ENCODE assay signal across 2 cellular contexts in the genomic region with DNA sequence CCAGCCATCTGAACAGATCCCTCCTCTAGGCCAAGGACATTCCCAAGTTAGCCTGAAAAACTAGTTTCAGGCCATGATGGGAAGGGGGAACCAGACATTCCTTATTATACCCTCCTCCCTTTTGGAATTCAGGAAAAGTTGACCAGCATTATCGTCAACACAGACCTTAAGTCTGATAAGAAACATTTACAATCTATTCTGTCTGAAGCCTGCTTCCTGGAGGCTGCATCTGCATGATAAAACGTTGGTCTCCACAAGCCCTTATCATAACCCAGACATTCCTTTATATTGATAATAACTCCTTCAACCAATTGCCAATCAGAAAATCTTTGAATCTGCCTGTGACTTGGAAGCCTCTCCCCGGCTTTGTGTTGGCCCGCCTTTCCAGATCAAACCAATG.
TF ChIP-seq lines count a peak whose summit lies in the region.

No MANE protein-coding gene starts in this region.

TF ChIP-seq in GM23338, 12 proteins besides CTCF, POLR2A, EP300 and RAD21 (continues in another document):
- TF ChIP-seq ZNF331 (CRISPR knock-in tag; IDR thresholded peaks at IDR 0.05; ENCODE audit: low read depth) (no peak), EZH2phosphoT487 (IDR thresholded peaks at IDR 0.05; ENCODE audit: unreplicated experiment) (no peak), STAT1 (IDR thresholded peaks at IDR 0.05; ENCODE audit: unreplicated experiment) (no peak), POLR2AphosphoS5 (IDR thresholded peaks at IDR 0.05; ENCODE audit: low read depth) (no peak), EZH2 (IDR thresholded peaks at IDR 0.05; ENCODE audit: low read depth, unreplicated experiment) (no peak), NANOG (IDR thresholded peaks at IDR 0.05; ENCODE audit: borderline replicate concordance) (no peak), ZNF462 (CRISPR knock-in tag; IDR thresholded peaks at IDR 0.05) (no peak), JUNB (IDR thresholded peaks at IDR 0.05; ENCODE audit: unreplicated experiment) (no peak)
- TF ChIP-seq, protein P1, sequence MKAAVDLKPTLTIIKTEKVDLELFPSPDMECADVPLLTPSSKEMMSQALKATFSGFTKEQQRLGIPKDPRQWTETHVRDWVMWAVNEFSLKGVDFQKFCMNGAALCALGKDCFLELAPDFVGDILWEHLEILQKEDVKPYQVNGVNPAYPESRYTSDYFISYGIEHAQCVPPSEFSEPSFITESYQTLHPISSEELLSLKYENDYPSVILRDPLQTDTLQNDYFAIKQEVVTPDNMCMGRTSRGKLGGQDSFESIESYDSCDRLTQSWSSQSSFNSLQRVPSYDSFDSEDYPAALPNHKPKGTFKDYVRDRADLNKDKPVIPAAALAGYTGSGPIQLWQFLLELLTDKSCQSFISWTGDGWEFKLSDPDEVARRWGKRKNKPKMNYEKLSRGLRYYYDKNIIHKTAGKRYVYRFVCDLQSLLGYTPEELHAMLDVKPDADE (IDR thresholded peaks at IDR 0.05) = no peak
- TF ChIP-seq, protein P2, sequence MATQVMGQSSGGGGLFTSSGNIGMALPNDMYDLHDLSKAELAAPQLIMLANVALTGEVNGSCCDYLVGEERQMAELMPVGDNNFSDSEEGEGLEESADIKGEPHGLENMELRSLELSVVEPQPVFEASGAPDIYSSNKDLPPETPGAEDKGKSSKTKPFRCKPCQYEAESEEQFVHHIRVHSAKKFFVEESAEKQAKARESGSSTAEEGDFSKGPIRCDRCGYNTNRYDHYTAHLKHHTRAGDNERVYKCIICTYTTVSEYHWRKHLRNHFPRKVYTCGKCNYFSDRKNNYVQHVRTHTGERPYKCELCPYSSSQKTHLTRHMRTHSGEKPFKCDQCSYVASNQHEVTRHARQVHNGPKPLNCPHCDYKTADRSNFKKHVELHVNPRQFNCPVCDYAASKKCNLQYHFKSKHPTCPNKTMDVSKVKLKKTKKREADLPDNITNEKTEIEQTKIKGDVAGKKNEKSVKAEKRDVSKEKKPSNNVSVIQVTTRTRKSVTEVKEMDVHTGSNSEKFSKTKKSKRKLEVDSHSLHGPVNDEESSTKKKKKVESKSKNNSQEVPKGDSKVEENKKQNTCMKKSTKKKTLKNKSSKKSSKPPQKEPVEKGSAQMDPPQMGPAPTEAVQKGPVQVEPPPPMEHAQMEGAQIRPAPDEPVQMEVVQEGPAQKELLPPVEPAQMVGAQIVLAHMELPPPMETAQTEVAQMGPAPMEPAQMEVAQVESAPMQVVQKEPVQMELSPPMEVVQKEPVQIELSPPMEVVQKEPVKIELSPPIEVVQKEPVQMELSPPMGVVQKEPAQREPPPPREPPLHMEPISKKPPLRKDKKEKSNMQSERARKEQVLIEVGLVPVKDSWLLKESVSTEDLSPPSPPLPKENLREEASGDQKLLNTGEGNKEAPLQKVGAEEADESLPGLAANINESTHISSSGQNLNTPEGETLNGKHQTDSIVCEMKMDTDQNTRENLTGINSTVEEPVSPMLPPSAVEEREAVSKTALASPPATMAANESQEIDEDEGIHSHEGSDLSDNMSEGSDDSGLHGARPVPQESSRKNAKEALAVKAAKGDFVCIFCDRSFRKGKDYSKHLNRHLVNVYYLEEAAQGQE (IDR thresholded peaks at IDR 0.05; ENCODE audit: unreplicated experiment) = no peak

TF ChIP-seq in K562, 482 proteins besides CTCF, POLR2A, EP300 and RAD21 (continues in another document):
- TF ChIP-seq HDAC3 (IDR thresholded peaks at IDR 0.05; ENCODE audit: borderline replicate concordance, partially characterized antibody) (peak; percentile 61), ZBTB17 (CRISPR knock-in tag; IDR thresholded peaks at IDR 0.05) (no peak), ZNF347 (CRISPR knock-in tag; IDR thresholded peaks at IDR 0.05; ENCODE audit: low read depth) (no peak), MEF2D (tag; conservative IDR thresholded peaks at IDR 0.05; ENCODE audit: low read depth) (no peak), CCNT2 (IDR thresholded peaks at IDR 0.05; ENCODE audit: borderline replicate concordance, extremely low read depth, insufficient read length, low read depth, low read length) (peak; percentile 15), GTF3C2 (IDR thresholded peaks at IDR 0.05; ENCODE audit: borderline replicate concordance, extremely low read depth, insufficient read length) (no peak), NKRF (IDR thresholded peaks at IDR 0.05; ENCODE audit: borderline replicate concordance) (no peak), ARID3A (IDR thresholded peaks at IDR 0.05; ENCODE audit: borderline replicate concordance, low read depth, low read length) (no peak), ZFP30 (CRISPR knock-in tag; IDR thresholded peaks at IDR 0.05; ENCODE audit: borderline replicate concordance) (no peak), TSHZ1 (CRISPR knock-in tag; IDR thresholded peaks at IDR 0.05) (no peak), ZKSCAN8 (CRISPR knock-in tag; IDR thresholded peaks at IDR 0.05) (no peak), PHTF2 (CRISPR knock-in tag; IDR thresholded peaks at IDR 0.05) (no peak)
- TF ChIP-seq, protein P3, sequence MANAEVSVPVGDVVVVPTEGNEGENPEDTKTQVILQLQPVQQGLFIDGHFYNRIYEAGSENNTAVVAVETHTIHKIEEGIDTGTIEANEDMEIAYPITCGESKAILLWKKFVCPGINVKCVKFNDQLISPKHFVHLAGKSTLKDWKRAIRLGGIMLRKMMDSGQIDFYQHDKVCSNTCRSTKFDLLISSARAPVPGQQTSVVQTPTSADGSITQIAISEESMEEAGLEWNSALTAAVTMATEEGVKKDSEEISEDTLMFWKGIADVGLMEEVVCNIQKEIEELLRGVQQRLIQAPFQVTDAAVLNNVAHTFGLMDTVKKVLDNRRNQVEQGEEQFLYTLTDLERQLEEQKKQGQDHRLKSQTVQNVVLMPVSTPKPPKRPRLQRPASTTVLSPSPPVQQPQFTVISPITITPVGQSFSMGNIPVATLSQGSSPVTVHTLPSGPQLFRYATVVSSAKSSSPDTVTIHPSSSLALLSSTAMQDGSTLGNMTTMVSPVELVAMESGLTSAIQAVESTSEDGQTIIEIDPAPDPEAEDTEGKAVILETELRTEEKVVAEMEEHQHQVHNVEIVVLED (CRISPR knock-in tag; IDR thresholded peaks at IDR 0.05) = no peak
- TF ChIP-seq, protein P2 (CRISPR knock-in tag; IDR thresholded peaks at IDR 0.05; ENCODE audit: low read depth) = no peak
- TF ChIP-seq, protein P4, sequence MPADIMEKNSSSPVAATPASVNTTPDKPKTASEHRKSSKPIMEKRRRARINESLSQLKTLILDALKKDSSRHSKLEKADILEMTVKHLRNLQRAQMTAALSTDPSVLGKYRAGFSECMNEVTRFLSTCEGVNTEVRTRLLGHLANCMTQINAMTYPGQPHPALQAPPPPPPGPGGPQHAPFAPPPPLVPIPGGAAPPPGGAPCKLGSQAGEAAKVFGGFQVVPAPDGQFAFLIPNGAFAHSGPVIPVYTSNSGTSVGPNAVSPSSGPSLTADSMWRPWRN (IDR thresholded peaks at IDR 0.05; ENCODE audit: low read depth) = peak; percentile 62
- TF ChIP-seq, protein P5, sequence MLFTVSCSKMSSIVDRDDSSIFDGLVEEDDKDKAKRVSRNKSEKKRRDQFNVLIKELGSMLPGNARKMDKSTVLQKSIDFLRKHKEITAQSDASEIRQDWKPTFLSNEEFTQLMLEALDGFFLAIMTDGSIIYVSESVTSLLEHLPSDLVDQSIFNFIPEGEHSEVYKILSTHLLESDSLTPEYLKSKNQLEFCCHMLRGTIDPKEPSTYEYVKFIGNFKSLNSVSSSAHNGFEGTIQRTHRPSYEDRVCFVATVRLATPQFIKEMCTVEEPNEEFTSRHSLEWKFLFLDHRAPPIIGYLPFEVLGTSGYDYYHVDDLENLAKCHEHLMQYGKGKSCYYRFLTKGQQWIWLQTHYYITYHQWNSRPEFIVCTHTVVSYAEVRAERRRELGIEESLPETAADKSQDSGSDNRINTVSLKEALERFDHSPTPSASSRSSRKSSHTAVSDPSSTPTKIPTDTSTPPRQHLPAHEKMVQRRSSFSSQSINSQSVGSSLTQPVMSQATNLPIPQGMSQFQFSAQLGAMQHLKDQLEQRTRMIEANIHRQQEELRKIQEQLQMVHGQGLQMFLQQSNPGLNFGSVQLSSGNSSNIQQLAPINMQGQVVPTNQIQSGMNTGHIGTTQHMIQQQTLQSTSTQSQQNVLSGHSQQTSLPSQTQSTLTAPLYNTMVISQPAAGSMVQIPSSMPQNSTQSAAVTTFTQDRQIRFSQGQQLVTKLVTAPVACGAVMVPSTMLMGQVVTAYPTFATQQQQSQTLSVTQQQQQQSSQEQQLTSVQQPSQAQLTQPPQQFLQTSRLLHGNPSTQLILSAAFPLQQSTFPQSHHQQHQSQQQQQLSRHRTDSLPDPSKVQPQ (CRISPR knock-in tag; IDR thresholded peaks at IDR 0.05; ENCODE audit: borderline replicate concordance) = no peak
